In the genomic region with DNA sequence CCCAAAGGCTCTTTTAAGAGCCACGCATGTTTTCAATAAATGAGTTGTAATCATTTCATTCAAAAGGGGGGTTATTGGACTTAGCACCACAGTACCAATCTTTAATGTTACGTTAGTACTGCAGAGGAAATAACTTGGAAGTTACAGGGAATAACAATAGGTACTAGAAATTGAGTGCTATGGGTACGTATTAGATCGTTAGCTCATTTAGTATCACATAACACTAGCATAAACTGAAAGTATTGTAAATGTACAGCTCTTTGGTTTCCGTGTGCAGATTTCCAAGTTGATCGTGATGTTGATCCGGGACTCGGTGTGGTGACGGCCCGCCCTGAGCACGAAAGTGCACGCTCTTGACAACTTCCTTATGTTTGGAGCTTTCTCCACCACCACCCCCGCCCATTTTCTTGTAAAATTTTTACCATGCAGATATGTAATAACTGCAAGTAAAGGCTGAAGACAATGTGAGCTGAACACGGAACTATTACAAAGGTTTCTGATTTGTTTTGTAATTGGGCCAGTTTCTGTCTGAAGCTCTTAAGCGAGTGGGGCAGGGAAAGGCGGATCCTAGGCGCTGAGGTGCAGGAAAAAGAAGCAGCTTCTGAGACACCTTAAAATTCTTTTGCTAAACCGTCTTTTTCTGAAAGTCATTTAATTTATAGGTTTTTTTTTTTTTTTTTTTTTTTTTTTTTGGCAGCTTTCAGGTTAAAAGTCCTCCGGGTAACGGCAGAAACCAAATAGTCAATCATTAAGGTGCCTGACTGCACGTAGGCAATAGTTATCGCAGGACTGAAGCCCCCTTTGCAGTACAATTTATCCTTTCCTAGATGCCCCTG, we compare ENCODE assay signal across 8 cellular contexts.
DNase-seq lines count a peak whose midpoint lies in the region; ATAC-seq and TF ChIP-seq lines count a peak whose summit lies in the region.

No MANE protein-coding gene starts in this region.

- no peaks in the 10 kb centered on the region for H3K27me3 ChIP-seq in right lobe of liver

- CTCF ChIA-PET in WTC11 (lab: Charles Lee): interaction anchor here (0.6 to 1.2 kb wide), 4 partner anchors 17 to 62 kb away, joined by 3 to 4 read pairs (median 3); a partner anchor contains a TSS

- in situ Hi-C loops in GM13977 (cut with MboI; ENCODE audit: low pct_unique_long_range_greater_than_20kb, low sequenced_read_pairs, unreplicated experiment): no loop called here

- peaks cover 28% of the 10 kb centered on the region for H3K4me1 Mint-ChIP-seq in WTC11

- H3K27ac ChIP-seq in right lobe of liver: peak overlapping the region; percentile 77 to 93 (median 81)

- H3K4me3 Mint-ChIP-seq in WTC11: peak overlapping the region; percentile 84

- peaks cover 0 to 9% (median 0%) of the 10 kb centered on the region in 4 donors for H3K36me3 ChIP-seq in right lobe of liver

- POLR2A ChIA-PET in WTC11 (lab: Charles Lee): interaction anchor here (0.6 to 8.3 kb wide), 41 partner anchors 9 to 1734 kb away, joined by 3 to 563 read pairs (median 8); a partner anchor contains a TSS

- 0% methylated on average over 22 of the region's 22 CpGs for WGBS in right lobe of liver (ENCODE audit: insufficient coverage, low coverage, low lambda C conversion rate, missing lambda C conversion rate)

- H3K9me3 ChIP-seq in right lobe of liver: no peaks in the 10 kb centered on the region

- H3K4me1 ChIP-seq in right lobe of liver: peaks cover 0 to 34% (median 0%) of the 10 kb centered on the region in 4 donors

- peak overlapping the region; percentile 99 for H3K27ac Mint-ChIP-seq in WTC11

- no peak for TF ChIP-seq CTCF in GM13977 (IDR thresholded peaks at IDR 0.05; ENCODE audit: extremely low read depth, insufficient read depth, missing control alignments)
- TF ChIP-seq CTCF in WTC11 (IDR thresholded peaks at IDR 0.05): no peak
- no peak for TF ChIP-seq CTCF in right lobe of liver (IDR thresholded peaks at IDR 0.05)

- H3K36me3 Mint-ChIP-seq in WTC11: peaks cover 13% of the 10 kb centered on the region

- no peak for ATAC-seq in WTC11
- ATAC-seq in right lobe of liver: peak; percentile 9 to 24 (median 12)
- no peak for ATAC-seq in HG03432 (IDR thresholded peaks at IDR 0.05; ENCODE audit: unreplicated experiment)
- ATAC-seq in GM21723 (IDR thresholded peaks at IDR 0.05; ENCODE audit: unreplicated experiment): no peak

- peak overlapping the region; percentile 48 to 84 (median 66) for H3K4me3 ChIP-seq in right lobe of liver

- peaks cover 3% of the 10 kb centered on the region; the same call in 1 of the 2 replicates for H3K27me3 Mint-ChIP-seq in WTC11 (ENCODE audit: low read depth)

- intact Hi-C loops in right lobe of liver (cut with DNase I): no loop called here

- TF ChIP-seq POLR2A in right lobe of liver (IDR thresholded peaks at IDR 0.05): no peak

- DNase-seq in GM13977 (ENCODE audit: low spot score) (peak; percentile 30), NCI-H187 (lab: John Stamatoyannopoulos, UW) (peak; percentile 15 to 50), WTC11 (ENCODE audit: low spot score) (no peak), dedifferentiated amniotic fluid mesenchymal stem cell (ENCODE audit: extremely low spot score) (peak; percentile 52), right lobe of liver (peak; percentile 53 to 74 (median 59))
- peak in 2 of 3 donors; percentile 48 to 57 for DNase-seq in stimulated activated CD4-positive, alpha-beta T cell treated with anti-CD3 and anti-CD28 coated beads, TNF-alpha, amount 100 ng/mL, for 48 hours (ENCODE audit: low read depth in 3 of 3)

- H3K9me3 Mint-ChIP-seq in WTC11: no peaks in the 10 kb centered on the region

TF ChIP-seq in WTC11, 78 proteins besides CTCF, POLR2A, EP300 and RAD21 (continues in another document):
- TF ChIP-seq GTF2I (CRISPR knock-in tag; conservative IDR thresholded peaks at IDR 0.05) (0 out of 2 replicates have a peak, but pooled peaks have one; percentile 24), FOXK1 (CRISPR knock-in tag; IDR thresholded peaks at IDR 0.05) (no peak), ZNF416 (CRISPR knock-in tag; IDR thresholded peaks at IDR 0.05) (peak; percentile 96), NFATC4 (CRISPR knock-in tag; IDR thresholded peaks at IDR 0.05) (peak; percentile 99), ZNF121 (CRISPR knock-in tag; IDR thresholded peaks at IDR 0.05) (no peak), NFE2L1 (CRISPR knock-in tag; IDR thresholded peaks at IDR 0.05) (0 out of 2 replicates have a peak, but pooled peaks have one; percentile 13), ZNF671 (CRISPR knock-in tag; IDR thresholded peaks at IDR 0.05) (peak; percentile 98), JAZF1 (CRISPR knock-in tag; IDR thresholded peaks at IDR 0.05) (no peak)
- TF ChIP-seq, protein P1, sequence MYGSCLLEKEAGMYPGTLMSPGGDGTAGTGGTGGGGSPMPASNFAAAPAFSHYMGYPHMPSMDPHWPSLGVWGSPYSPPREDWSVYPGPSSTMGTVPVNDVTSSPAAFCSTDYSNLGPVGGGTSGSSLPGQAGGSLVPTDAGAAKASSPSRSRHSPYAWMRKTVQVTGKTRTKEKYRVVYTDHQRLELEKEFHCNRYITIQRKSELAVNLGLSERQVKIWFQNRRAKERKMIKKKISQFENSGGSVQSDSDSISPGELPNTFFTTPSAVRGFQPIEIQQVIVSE (CRISPR knock-in tag; IDR thresholded peaks at IDR 0.05; ENCODE audit: borderline replicate concordance): peak; percentile 87; the same call in 1 of the 2 replicates
- TF ChIP-seq, protein P2, sequence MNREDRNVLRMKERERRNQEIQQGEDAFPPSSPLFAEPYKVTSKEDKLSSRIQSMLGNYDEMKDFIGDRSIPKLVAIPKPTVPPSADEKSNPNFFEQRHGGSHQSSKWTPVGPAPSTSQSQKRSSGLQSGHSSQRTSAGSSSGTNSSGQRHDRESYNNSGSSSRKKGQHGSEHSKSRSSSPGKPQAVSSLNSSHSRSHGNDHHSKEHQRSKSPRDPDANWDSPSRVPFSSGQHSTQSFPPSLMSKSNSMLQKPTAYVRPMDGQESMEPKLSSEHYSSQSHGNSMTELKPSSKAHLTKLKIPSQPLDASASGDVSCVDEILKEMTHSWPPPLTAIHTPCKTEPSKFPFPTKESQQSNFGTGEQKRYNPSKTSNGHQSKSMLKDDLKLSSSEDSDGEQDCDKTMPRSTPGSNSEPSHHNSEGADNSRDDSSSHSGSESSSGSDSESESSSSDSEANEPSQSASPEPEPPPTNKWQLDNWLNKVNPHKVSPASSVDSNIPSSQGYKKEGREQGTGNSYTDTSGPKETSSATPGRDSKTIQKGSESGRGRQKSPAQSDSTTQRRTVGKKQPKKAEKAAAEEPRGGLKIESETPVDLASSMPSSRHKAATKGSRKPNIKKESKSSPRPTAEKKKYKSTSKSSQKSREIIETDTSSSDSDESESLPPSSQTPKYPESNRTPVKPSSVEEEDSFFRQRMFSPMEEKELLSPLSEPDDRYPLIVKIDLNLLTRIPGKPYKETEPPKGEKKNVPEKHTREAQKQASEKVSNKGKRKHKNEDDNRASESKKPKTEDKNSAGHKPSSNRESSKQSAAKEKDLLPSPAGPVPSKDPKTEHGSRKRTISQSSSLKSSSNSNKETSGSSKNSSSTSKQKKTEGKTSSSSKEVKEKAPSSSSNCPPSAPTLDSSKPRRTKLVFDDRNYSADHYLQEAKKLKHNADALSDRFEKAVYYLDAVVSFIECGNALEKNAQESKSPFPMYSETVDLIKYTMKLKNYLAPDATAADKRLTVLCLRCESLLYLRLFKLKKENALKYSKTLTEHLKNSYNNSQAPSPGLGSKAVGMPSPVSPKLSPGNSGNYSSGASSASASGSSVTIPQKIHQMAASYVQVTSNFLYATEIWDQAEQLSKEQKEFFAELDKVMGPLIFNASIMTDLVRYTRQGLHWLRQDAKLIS (CRISPR knock-in tag; IDR thresholded peaks at IDR 0.05; ENCODE audit: borderline replicate concordance): no peak
- TF ChIP-seq, protein P3, sequence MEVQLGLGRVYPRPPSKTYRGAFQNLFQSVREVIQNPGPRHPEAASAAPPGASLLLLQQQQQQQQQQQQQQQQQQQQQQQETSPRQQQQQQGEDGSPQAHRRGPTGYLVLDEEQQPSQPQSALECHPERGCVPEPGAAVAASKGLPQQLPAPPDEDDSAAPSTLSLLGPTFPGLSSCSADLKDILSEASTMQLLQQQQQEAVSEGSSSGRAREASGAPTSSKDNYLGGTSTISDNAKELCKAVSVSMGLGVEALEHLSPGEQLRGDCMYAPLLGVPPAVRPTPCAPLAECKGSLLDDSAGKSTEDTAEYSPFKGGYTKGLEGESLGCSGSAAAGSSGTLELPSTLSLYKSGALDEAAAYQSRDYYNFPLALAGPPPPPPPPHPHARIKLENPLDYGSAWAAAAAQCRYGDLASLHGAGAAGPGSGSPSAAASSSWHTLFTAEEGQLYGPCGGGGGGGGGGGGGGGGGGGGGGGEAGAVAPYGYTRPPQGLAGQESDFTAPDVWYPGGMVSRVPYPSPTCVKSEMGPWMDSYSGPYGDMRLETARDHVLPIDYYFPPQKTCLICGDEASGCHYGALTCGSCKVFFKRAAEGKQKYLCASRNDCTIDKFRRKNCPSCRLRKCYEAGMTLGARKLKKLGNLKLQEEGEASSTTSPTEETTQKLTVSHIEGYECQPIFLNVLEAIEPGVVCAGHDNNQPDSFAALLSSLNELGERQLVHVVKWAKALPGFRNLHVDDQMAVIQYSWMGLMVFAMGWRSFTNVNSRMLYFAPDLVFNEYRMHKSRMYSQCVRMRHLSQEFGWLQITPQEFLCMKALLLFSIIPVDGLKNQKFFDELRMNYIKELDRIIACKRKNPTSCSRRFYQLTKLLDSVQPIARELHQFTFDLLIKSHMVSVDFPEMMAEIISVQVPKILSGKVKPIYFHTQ (CRISPR knock-in tag; IDR thresholded peaks at IDR 0.05): peak; percentile 99
- TF ChIP-seq, protein P4, sequence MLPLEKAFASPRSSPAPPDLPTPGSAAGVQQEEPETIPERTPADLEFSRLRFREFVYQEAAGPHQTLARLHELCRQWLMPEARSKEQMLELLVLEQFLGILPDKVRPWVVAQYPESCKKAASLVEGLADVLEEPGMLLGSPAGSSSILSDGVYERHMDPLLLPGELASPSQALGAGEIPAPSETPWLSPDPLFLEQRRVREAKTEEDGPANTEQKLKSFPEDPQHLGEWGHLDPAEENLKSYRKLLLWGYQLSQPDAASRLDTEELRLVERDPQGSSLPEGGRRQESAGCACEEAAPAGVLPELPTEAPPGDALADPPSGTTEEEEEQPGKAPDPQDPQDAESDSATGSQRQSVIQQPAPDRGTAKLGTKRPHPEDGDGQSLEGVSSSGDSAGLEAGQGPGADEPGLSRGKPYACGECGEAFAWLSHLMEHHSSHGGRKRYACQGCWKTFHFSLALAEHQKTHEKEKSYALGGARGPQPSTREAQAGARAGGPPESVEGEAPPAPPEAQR (CRISPR knock-in tag; IDR thresholded peaks at IDR 0.05): 0 out of 2 replicates have a peak, but pooled peaks have one; percentile 22

Comparison
In these comparisons a context has a peak if more than half of its experiments do, and no peak if none do; other contexts are left out.
1. ATAC-seq: peak in right lobe of liver (4 of 4); none in WTC11 (single experiment), HG03432 (single experiment) and GM21723 (single experiment).